19 cellular contexts compared by ENCODE assay signal in the genomic region with DNA sequence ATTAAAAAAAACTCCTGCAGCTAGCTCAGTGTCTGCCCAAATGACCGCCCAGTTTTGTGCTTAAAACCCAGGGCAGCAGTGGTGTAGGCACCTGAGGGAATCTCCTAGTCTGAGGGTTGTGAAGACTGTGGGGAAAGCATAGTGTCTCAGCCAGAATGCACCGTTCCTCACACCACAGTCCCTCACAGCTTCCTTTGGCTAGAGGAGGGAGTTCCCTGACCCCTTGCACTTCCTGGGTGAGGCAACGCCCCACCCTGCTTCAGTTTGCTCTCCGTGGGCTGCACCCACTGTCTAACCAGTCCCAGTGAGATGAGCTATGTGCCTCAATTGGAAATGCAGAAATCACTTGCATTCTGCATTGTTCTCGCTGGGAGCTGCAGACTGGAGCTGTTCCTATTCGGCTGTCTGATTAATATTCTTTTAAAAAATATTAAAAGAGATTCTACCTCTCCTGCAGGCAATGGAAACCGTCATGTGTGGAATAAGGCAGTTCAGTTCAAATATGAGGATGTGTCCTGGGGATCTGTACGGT.
"Had no signal": no experiment of that assay in that cellular context is flagged by ENCODE, and none has a peak within 500 bp of the region (broad histone marks: within the 10 kb centered on the region; RNA-seq: fewer than 3 reads in every experiment).

No MANE protein-coding gene starts in this region.

- H3K4me1 Mint-ChIP-seq: naive thymus-derived CD4-positive, alpha-beta T cell; nephron progenitor cell; stimulated activated naive B cell treated with anti-CD40 and anti-IgM and Interleukin-4, amounts not matched to agents 10 μg/mL and 1 μg/mL and 100 μg/mL, for 72 hours; stimulated activated naive CD8-positive, alpha-beta T cell treated with anti-CD3 and anti-CD28 coated beads, Interleukin-15, amount 100 ng/mL, for 72 hours had no signal

- H3K27ac ChIP-seq: dorsolateral prefrontal cortex, gastrocnemius medialis, neutrophil, psoas muscle, spleen, testis, tibial nerve had no signal

- ATAC-seq: esophagus mucosa; gastrocnemius medialis; naive thymus-derived CD4-positive, alpha-beta T cell; psoas muscle; sciatic nerve; stimulated activated naive B cell treated with anti-CD40 and anti-IgM and Interleukin-4, amounts not matched to agents 10 μg/mL and 1 μg/mL and 100 μg/mL, for 72 hours; stimulated activated naive CD8-positive, alpha-beta T cell treated with anti-CD3 and anti-CD28 coated beads, Interleukin-15, amount 100 ng/mL, for 72 hours had no signal

- H3K4me1 ChIP-seq: gastrocnemius medialis, psoas muscle, spleen, testis had no signal

- H3K36me3 ChIP-seq: gastrocnemius medialis, neutrophil, spleen, tibial nerve had no signal

- H3K27me3 ChIP-seq: gastrocnemius medialis, neutrophil, spleen, testis, tibial nerve had no signal

- H3K4me3 ChIP-seq: dorsolateral prefrontal cortex, gastrocnemius medialis, psoas muscle, spleen, testis, tibial nerve had no signal

- H3K9me3 ChIP-seq: gastrocnemius medialis, neutrophil, psoas muscle, testis had no signal

- H3K27ac Mint-ChIP-seq: naive thymus-derived CD4-positive, alpha-beta T cell; nephron progenitor cell; stimulated activated naive B cell treated with anti-CD40 and anti-IgM and Interleukin-4, amounts not matched to agents 10 μg/mL and 1 μg/mL and 100 μg/mL, for 72 hours; stimulated activated naive CD8-positive, alpha-beta T cell treated with anti-CD3 and anti-CD28 coated beads, Interleukin-15, amount 100 ng/mL, for 72 hours had no signal

- H3K36me3 Mint-ChIP-seq: stimulated activated naive B cell treated with anti-CD40 and anti-IgM and Interleukin-4, amounts not matched to agents 10 μg/mL and 1 μg/mL and 100 μg/mL, for 72 hours had no signal

- DNase-seq: cerebellar nuclear complex; dorsolateral prefrontal cortex; effector CD8-positive, alpha-beta T cell; gastrocnemius medialis; mesendoderm; naive thymus-derived CD4-positive, alpha-beta T cell; nephron progenitor cell; psoas muscle; spleen; stimulated activated CD4-positive, alpha-beta T cell treated with anti-CD3 and anti-CD28 coated beads, Interleukin-15, amount 100 ng/mL, for 24 hours; stimulated activated CD4-positive, alpha-beta T cell treated with anti-CD3 and anti-CD28 coated beads, Interleukin-1b, Interleukin-23, amount 100 ng/mL, for 48 hours; stimulated activated CD4-positive, alpha-beta T cell treated with anti-CD3 and anti-CD28 coated beads, Interleukin-4, amount 100 ng/mL, for 24 hours; stimulated activated naive B cell treated with anti-CD40 and anti-IgM and Interleukin-4, amounts not matched to agents 10 μg/mL and 1 μg/mL and 100 μg/mL, for 72 hours; stimulated activated naive CD8-positive, alpha-beta T cell treated with anti-CD3 and anti-CD28 coated beads, Interleukin-15, amount 100 ng/mL, for 72 hours; testis had no signal

- H3K9me3 Mint-ChIP-seq: stimulated activated naive CD8-positive, alpha-beta T cell treated with anti-CD3 and anti-CD28 coated beads, Interleukin-15, amount 100 ng/mL, for 72 hours had no signal

- H3K4me3 Mint-ChIP-seq: naive thymus-derived CD4-positive, alpha-beta T cell; nephron progenitor cell; stimulated activated naive B cell treated with anti-CD40 and anti-IgM and Interleukin-4, amounts not matched to agents 10 μg/mL and 1 μg/mL and 100 μg/mL, for 72 hours; stimulated activated naive CD8-positive, alpha-beta T cell treated with anti-CD3 and anti-CD28 coated beads, Interleukin-15, amount 100 ng/mL, for 72 hours had no signal
